ENCODE assay signal across 12 cellular contexts in genomic region chr4:128823025-128823661, GRCh38. TPM values are rescaled to one million over a fixed set of nuclear protein-coding genes. Genes with fewer than 3 reads are reported as not detected.
DNase-seq lines count a peak whose midpoint lies in the region; ATAC-seq, FAIRE-seq and TF ChIP-seq lines count a peak whose summit lies in the region.
"Had no signal": no experiment of that assay in that cellular context is flagged by ENCODE, and none has a peak within 500 bp of the region (broad histone marks: within the 10 kb centered on the region; RNA-seq: fewer than 3 reads in every experiment).

No MANE protein-coding gene starts in this region.

- H2AFZ ChIP-seq in endothelial cell of umbilical vein (ENCODE audit: low read depth, low read length) = no peak overlapping the region

- TF ChIP-seq CTCF in endothelial cell of umbilical vein (IDR thresholded peaks at IDR 0.05; ENCODE audit: extremely low read depth in 1 of 2, insufficient read depth in 1 of 2, low read depth in 1 of 2, low read length in 2 of 2) (no peak), colonic mucosa (IDR thresholded peaks at IDR 0.05) (no peak)

- no peak for TF ChIP-seq POLR2A in endothelial cell of umbilical vein (IDR thresholded peaks at IDR 0.05; ENCODE audit: low read depth, low read length)

- H3K9ac ChIP-seq in endothelial cell of umbilical vein (replicated peaks; ENCODE audit: extremely low read depth, insufficient read depth, low read length) = no peak overlapping the region
- no peak overlapping the region for H3K9ac ChIP-seq in colonic mucosa (ENCODE audit: low read depth in 2 of 2, low read length in 2 of 2)

- H3K27ac ChIP-seq in endothelial cell of umbilical vein (ENCODE audit: insufficient read depth, low read depth, low read length) (no peak overlapping the region), colonic mucosa (no peak overlapping the region)

- FAIRE-seq in endothelial cell of umbilical vein (lab: Jason Lieb, UNC) = no peak

- dilution Hi-C loops in endothelial cell of umbilical vein (cut with MboI; ENCODE audit: extremely low pct_ligation_motif_present, low sequenced_read_pairs) = no loop called here

- POLR2A ChIA-PET in endothelial cell of umbilical vein (lab: Charles Lee) = interaction anchor here (1.0 kb wide), 1 partner anchor 369 kb away, joined by 3 read pairs; no protein-coding TSS in a partner anchor

- ATAC-seq in HG02798 (IDR thresholded peaks at IDR 0.05; ENCODE audit: poor library complexity, unreplicated experiment) = no peak

- H3K4me1 ChIP-seq in endothelial cell of umbilical vein (ENCODE audit: control insufficient read depth, extremely low read depth, insufficient read depth, low read length) (peaks cover 9% of the 10 kb centered on the region), colonic mucosa (peaks cover 4% of the 10 kb centered on the region)

- no peaks in the 10 kb centered on the region for H3K27me3 ChIP-seq in endothelial cell of umbilical vein (ENCODE audit: control insufficient read depth in 2 of 2, insufficient read depth in 2 of 2, low read length in 2 of 2)
- no peaks in the 10 kb centered on the region for H3K27me3 ChIP-seq in colonic mucosa

- no peaks in the 10 kb centered on the region for H3K9me3 ChIP-seq in endothelial cell of umbilical vein (replicated peaks; ENCODE audit: control insufficient read depth, insufficient read depth, low read length)
- H3K9me3 ChIP-seq in colonic mucosa = no peaks in the 10 kb centered on the region

- no peaks in the 10 kb centered on the region for H3K9me1 ChIP-seq in endothelial cell of umbilical vein (replicated peaks; ENCODE audit: control insufficient read depth, extremely low read depth, insufficient read depth, low read length)

- H3K4me2 ChIP-seq in endothelial cell of umbilical vein (ENCODE audit: insufficient read depth, low read length) = no peak overlapping the region

- H3K4me3 ChIP-seq in endothelial cell of umbilical vein (replicated peaks in 1 of 3; ENCODE audit: insufficient read depth in 1 of 3, low read depth in 1 of 3, low read length in 3 of 3) (no peak overlapping the region), colonic mucosa (no peak overlapping the region)

- BruUV-seq in endothelial cell of umbilical vein (replicated peaks; lab: Mats Ljungman, UMichigan) = no TSS peak

- intact Hi-C loops in endothelial cell of umbilical vein (cut with micrococcal nuclease) (no loop called here), colonic mucosa (cut with DNase I) (no loop called here)

- CTCF ChIA-PET in endothelial cell of umbilical vein (lab: Charles Lee) = interaction anchor here (0.7 to 2.1 kb wide), 4 partner anchors 9 to 39 kb away, joined by 3 to 16 read pairs (median 4); no protein-coding TSS in a partner anchor

- peaks cover 94% of the 10 kb centered on the region for H3K79me2 ChIP-seq in endothelial cell of umbilical vein (ENCODE audit: control insufficient read depth, insufficient read depth, low read length)

- H4K20me1 ChIP-seq in endothelial cell of umbilical vein (replicated peaks; ENCODE audit: control insufficient read depth, extremely low read depth, insufficient read depth, low read length) = no peaks in the 10 kb centered on the region

- DNase-seq in Daoy (ENCODE audit: low read depth) = peak; percentile 25
- peak; percentile 15 for DNase-seq in NCI-H460 (ENCODE audit: extremely low read depth, low read depth)
- peak; percentile 46 for DNase-seq in endothelial cell of umbilical vein (ENCODE audit: low read depth, low spot score)
- DNase-seq in non-pigmented ciliary epithelial cell (ENCODE audit: low read depth) = peak; percentile 82
- no peak for DNase-seq in inferior parietal cortex (ENCODE audit: extremely low spot score)
- no peak for DNase-seq in activated CD4-positive, alpha-beta T cell treated with anti-CD3 and anti-CD28 coated beads, Interleukin-2, amount 50 U/mL, for 48 hours
- DNase-seq in colonic mucosa = no peak
- DNase-seq: activated CD8-positive, alpha-beta memory T cell treated with anti-CD3 and anti-CD28 coated beads, Interleukin-2, amount 50 U/mL, for 48 hours; central memory CD4-positive, alpha-beta T cell; NCI-H526 treated with DMSO at 0.1 percent for 48 hours; T-helper 2 cell had no signal

- H3K36me3 ChIP-seq in endothelial cell of umbilical vein (ENCODE audit: control insufficient read depth in 2 of 2, extremely low read depth in 1 of 2, insufficient read depth in 2 of 2, low read length in 2 of 2) (no peaks in the 10 kb centered on the region), colonic mucosa (no peaks in the 10 kb centered on the region)

TF ChIP-seq in endothelial cell of umbilical vein, 7 proteins besides CTCF, POLR2A, EP300 and RAD21:
- no peak for TF ChIP-seq POLR2AphosphoS5 (IDR thresholded peaks at IDR 0.05; ENCODE audit: insufficient read depth, low read depth, low read length)
- TF ChIP-seq JUN (IDR thresholded peaks at IDR 0.05; ENCODE audit: borderline replicate concordance, insufficient read depth, insufficient read length, low read depth) = peak; percentile 18
- no peak for TF ChIP-seq MYC (IDR thresholded peaks at IDR 0.05; ENCODE audit: low read depth, low read length)
- TF ChIP-seq MAX (IDR thresholded peaks at IDR 0.05; ENCODE audit: insufficient read depth, insufficient read length) = no peak
- TF ChIP-seq FOS (IDR thresholded peaks at IDR 0.05; ENCODE audit: borderline replicate concordance, insufficient read depth, low read length) = peak; percentile 55
- no peak for TF ChIP-seq EZH2 (IDR thresholded peaks at IDR 0.05; ENCODE audit: borderline replicate concordance, low read depth, low read length, severe bottlenecking)

RNA-seq across cellular contexts. Expression of gene JADE1, which starts 13.6 kb away (rescaled TPM):
- 5.9 and 6.1 TPM in 2 replicates for total RNA-seq in Daoy (2014; rRNA removed; shearing (Covaris generic))
- 26.7 TPM in 2 replicates for total RNA-seq in NCI-H460 (2014; rRNA removed; shearing (Covaris generic))
- polyA plus RNA-seq in NCI-H460 (2014; cell fraction: nucleus; rRNA removed) = 26.3 and 26.6 TPM in 2 replicates
- total RNA-seq in endothelial cell of umbilical vein = 39.2 and 45.6 TPM in 2 replicates
- polyA plus RNA-seq in endothelial cell of umbilical vein = 9.9 and 13.6 TPM in 2 replicates
- 14.9 and 16.0 TPM in 2 replicates for polyA plus RNA-seq in endothelial cell of umbilical vein (2011; cell fraction: cytosol; rRNA removed)
- 38.0 and 39.7 TPM in 2 replicates for polyA plus RNA-seq in endothelial cell of umbilical vein (2011; cell fraction: nucleus; rRNA removed)
- polyA plus RNA-seq in endothelial cell of umbilical vein (2012) = 14.3 and 15.8 TPM in 2 replicates
- polyA minus RNA-seq in endothelial cell of umbilical vein = 39.6 and 46.0 TPM in 2 replicates
- 13.4 TPM for polyA minus RNA-seq in endothelial cell of umbilical vein (2011; cell fraction: cytosol; rRNA and poly(A)+ RNA removed)
- polyA minus RNA-seq in endothelial cell of umbilical vein (2011; cell fraction: nucleus; rRNA and poly(A)+ RNA removed) = 25.9 and 33.0 TPM in 2 replicates
- total RNA-seq in colonic mucosa = 1 to 10 TPM; 8.3 to 9.6 TPM

Comparison
In these comparisons a context has a peak if more than half of its experiments do, and no peak if none do; other contexts are left out.
1. DNase-seq: peak in Daoy (single experiment), NCI-H460 (single experiment), endothelial cell of umbilical vein (single experiment) and non-pigmented ciliary epithelial cell (single experiment); none in inferior parietal cortex (single experiment), activated CD4-positive, alpha-beta T cell treated with anti-CD3 and anti-CD28 coated beads, Interleukin-2, amount 50 U/mL, for 48 hours (0 of 2) and colonic mucosa (single experiment).